In genomic region chr4:939508-939907, GRCh38 we compare ENCODE assay signal across 4 cellular contexts. TPM values are rescaled to one million over a fixed set of nuclear protein-coding genes. Genes with fewer than 3 reads are reported as not detected.
"Had no signal": no experiment of that assay in that cellular context is flagged by ENCODE, and none has a peak within 500 bp of the region (broad histone marks: within the 10 kb centered on the region; RNA-seq: fewer than 3 reads in every experiment).

No MANE protein-coding gene starts in this region.

RNA-seq across cellular contexts. Expression of gene SLC26A1, which starts 53.7 kb away (rescaled TPM):
- total RNA-seq: left ventricle myocardium inferior, left ventricle myocardium superior, mammary epithelial cell had no signal
- polyA plus RNA-seq: keratinocyte, mammary epithelial cell had no signal
